Comparison of ENCODE assay signal across 17 cellular contexts in the genomic region with DNA sequence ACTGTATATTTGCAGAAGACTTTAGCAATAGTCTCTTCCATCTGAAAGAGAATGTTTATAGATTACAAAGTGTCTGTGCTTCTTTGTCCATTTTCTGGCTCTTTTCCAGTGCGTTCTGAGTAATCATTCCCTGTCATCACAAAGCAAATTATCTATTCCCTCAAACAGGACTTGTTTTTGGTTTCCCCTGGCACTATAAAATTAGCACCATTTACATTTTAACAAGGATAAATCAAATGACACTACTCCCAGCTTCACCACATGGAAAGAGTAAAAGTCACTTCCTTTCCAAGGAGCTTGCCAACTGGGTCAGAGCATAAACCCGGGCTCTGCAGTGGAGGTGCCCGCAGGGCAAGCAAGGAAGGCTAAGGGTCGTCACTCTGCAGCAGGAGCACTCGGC.
DNase-seq lines count a peak whose midpoint lies in the region; ATAC-seq and TF ChIP-seq lines count a peak whose summit lies in the region.
"Had no signal": no experiment of that assay in that cellular context is flagged by ENCODE, and none has a peak within 500 bp of the region (broad histone marks: within the 10 kb centered on the region; RNA-seq: fewer than 3 reads in every experiment).

No MANE protein-coding gene starts in this region.

- H2BK120ac ChIP-seq in mesenchymal stem cell (ENCODE audit: low read depth, low read length) = no peak overlapping the region

- 76% methylated on average over 5 of the region's 5 CpGs for WGBS in mesenchymal stem cell

- H3K4ac ChIP-seq in mesenchymal stem cell (ENCODE audit: low read depth in 1 of 2, low read length in 2 of 2) = no peak overlapping the region

- no peak for ATAC-seq in HG03354 (IDR thresholded peaks at IDR 0.05; ENCODE audit: poor library complexity, severe bottlenecking, unreplicated experiment)
- ATAC-seq in activated CD4-positive, CD25-positive, alpha-beta regulatory T cell treated with anti-CD3 and anti-CD28 coated beads, Interleukin-2, amount 50 U/mL, for 24 hours = no peak
- ATAC-seq: activated naive CD4-positive, alpha-beta T cell treated with anti-CD3 and anti-CD28 coated beads, Interleukin-2, amount 50 U/mL, for 72 hours; activated T-cell treated with anti-CD3 and anti-CD28 coated beads, Interleukin-2, amount 50 U/mL, for 4 hours; left lobe of liver had no signal

- H3K4me1 ChIP-seq in mesenchymal stem cell (ENCODE audit: control insufficient read depth, insufficient read depth, low read depth, low read length) = peaks cover 5% of the 10 kb centered on the region

- H3K23ac ChIP-seq in mesenchymal stem cell (ENCODE audit: low read length in 2 of 2) = no peak overlapping the region

- H4K91ac ChIP-seq in mesenchymal stem cell (ENCODE audit: low read length) = no peak overlapping the region

- no peak overlapping the region for H2BK5ac ChIP-seq in mesenchymal stem cell (ENCODE audit: low read depth, low read length, poor library complexity, severe bottlenecking)

- H3K4me2 ChIP-seq in mesenchymal stem cell (ENCODE audit: low read length, poor library complexity, severe bottlenecking) = no peak overlapping the region
- H3K4me2 ChIP-seq: BLaER1 treated with 17β-estradiol and CSF1 and Interleukin-3, amounts not matched to agents 10 nM and 100 nM had no signal

- H4K8ac ChIP-seq in mesenchymal stem cell (ENCODE audit: low read length) = no peak overlapping the region

- peak; percentile 38 for DNase-seq in Daoy (ENCODE audit: low read depth)
- peak; percentile 33 for DNase-seq in NCI-H345 (lab: John Stamatoyannopoulos, UW)
- DNase-seq in choroid plexus epithelial cell (ENCODE audit: low read depth) = peak; percentile 59
- peak; percentile 44 for DNase-seq in mesenchymal stem cell
- no peak for DNase-seq in GM03348 (ENCODE audit: low spot score)
- DNase-seq: activated CD4-positive, alpha-beta memory T cell treated with anti-CD3 and anti-CD28 coated beads, Interleukin-2, amount 10 ng/mL, durations not matched to agents 7 days and 5 days; activated T-cell treated with anti-CD3 and anti-CD28 coated beads, Interleukin-2, amount 50 U/mL, for 4 hours; effector CD4-positive, alpha-beta T cell; NCI-H510A treated with DMSO at 0.1 percent for 48 hours; OCI-M1; ovary; stimulated activated CD4-positive, alpha-beta T cell treated with anti-CD3 and anti-CD28 coated beads, Interleukin-4, amount 100 ng/mL, for 4 hours had no signal

- H3K36me3 ChIP-seq in mesenchymal stem cell (ENCODE audit: control insufficient read depth in 1 of 2, insufficient read depth in 2 of 2, low read depth in 1 of 2, low read length in 2 of 2) = no peaks in the 10 kb centered on the region
- H3K36me3 ChIP-seq: BLaER1 treated with 17β-estradiol and CSF1 and Interleukin-3, amounts not matched to agents 10 nM and 100 nM; ovary had no signal

- no peak overlapping the region for H3K9ac ChIP-seq in mesenchymal stem cell (ENCODE audit: low read length)
- H3K9ac ChIP-seq: BLaER1 treated with 17β-estradiol and CSF1 and Interleukin-3, amounts not matched to agents 10 nM and 100 nM had no signal

- H2BK15ac ChIP-seq in mesenchymal stem cell (ENCODE audit: low read depth, poor library complexity, severe bottlenecking) = no peak overlapping the region

- H2BK12ac ChIP-seq in mesenchymal stem cell (ENCODE audit: low read length in 2 of 2) = no peak overlapping the region

- peak overlapping the region; percentile 53 for H2AK5ac ChIP-seq in mesenchymal stem cell (ENCODE audit: low read length, severe bottlenecking)

- H3K4me3 ChIP-seq in choroid plexus epithelial cell (ENCODE audit: low read depth, low read length) = no peak overlapping the region
- no peak overlapping the region for H3K4me3 ChIP-seq in mesenchymal stem cell (ENCODE audit: insufficient read depth in 1 of 2, low read depth in 1 of 2, low read length in 2 of 2)
- H3K4me3 ChIP-seq: BLaER1 treated with 17β-estradiol and CSF1 and Interleukin-3, amounts not matched to agents 10 nM and 100 nM; ovary had no signal

- H3K18ac ChIP-seq in mesenchymal stem cell (ENCODE audit: low read depth in 1 of 2, low read length in 2 of 2) = no peak overlapping the region

- peaks cover 0 to 10% of the 10 kb centered on the region in 2 experiments for H3K27me3 ChIP-seq in mesenchymal stem cell (ENCODE audit: control insufficient read depth in 1 of 2, insufficient read depth in 1 of 2, low read length in 2 of 2)
- H3K27me3 ChIP-seq: BLaER1 treated with 17β-estradiol and CSF1 and Interleukin-3, amounts not matched to agents 10 nM and 100 nM; ovary had no signal

- no peak overlapping the region for H3K14ac ChIP-seq in mesenchymal stem cell (ENCODE audit: low read length in 2 of 2)

- H3K79me1 ChIP-seq in mesenchymal stem cell (replicated peaks; ENCODE audit: low read length, poor library complexity, severe bottlenecking) = no peaks in the 10 kb centered on the region

- no peaks in the 10 kb centered on the region for H3K9me3 ChIP-seq in mesenchymal stem cell (ENCODE audit: control insufficient read depth, low read length)
- H3K9me3 ChIP-seq: BLaER1 treated with 17β-estradiol and CSF1 and Interleukin-3, amounts not matched to agents 10 nM and 100 nM; ovary had no signal

- H3K27ac ChIP-seq in mesenchymal stem cell (ENCODE audit: low read length, poor library complexity, severe bottlenecking) = no peak overlapping the region
- H3K27ac ChIP-seq: BLaER1 treated with 17β-estradiol and CSF1 and Interleukin-3, amounts not matched to agents 10 nM and 100 nM; ovary had no signal

- no peak for TF ChIP-seq CTCF in choroid plexus epithelial cell (conservative IDR thresholded peaks at IDR 0.05; ENCODE audit: low read depth, low read length)

- no peak overlapping the region for H2AFZ ChIP-seq in mesenchymal stem cell (ENCODE audit: low read depth, low read length)
